ENCODE assay signal across 9 cellular contexts in the genomic region with DNA sequence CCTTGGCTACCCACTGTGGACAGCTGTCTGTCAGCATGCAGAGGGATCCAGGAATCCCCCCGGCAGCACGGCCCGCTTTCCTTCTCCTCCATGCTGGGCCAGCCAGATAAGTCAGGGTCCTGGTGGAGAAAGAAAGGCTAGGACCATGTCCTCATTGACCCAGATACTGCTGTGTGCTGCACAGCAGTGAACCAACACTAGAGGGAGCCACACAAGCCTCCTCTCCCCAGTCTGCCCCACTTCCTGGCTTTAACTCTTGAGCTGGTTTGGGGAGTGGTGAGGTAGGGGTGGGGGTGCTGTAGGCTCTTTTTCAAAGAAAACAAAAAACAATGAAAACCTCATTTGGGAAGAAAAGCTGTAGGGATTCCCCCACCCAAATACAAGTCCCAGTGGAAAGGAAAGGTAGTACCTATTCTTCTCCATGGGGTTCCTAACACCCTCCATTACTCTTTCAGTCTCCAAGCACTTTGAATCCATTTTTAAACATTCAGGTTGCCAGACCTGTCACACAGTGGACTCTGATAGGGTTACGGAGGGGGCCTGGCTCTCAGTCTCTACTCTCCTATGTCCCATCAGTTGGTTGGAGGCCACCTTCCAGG.
A peak's percentile ranks its signal among the peaks of the same experiment; 100 is the strongest.
DNase-seq lines count a peak whose midpoint lies in the region; ATAC-seq and TF ChIP-seq lines count a peak whose summit lies in the region.
"Had no signal": no experiment of that assay in that cellular context is flagged by ENCODE, and none has a peak within 500 bp of the region (broad histone marks: within the 10 kb centered on the region; RNA-seq: fewer than 3 reads in every experiment).

No MANE protein-coding gene starts in this region.

- peak overlapping the region in 1 of 10 donors; percentile 10 for H3K27ac ChIP-seq in heart right ventricle

- TF ChIP-seq CTCF in activated B cell treated with CpG ODN at 0.5 μM for 24 hours (IDR thresholded peaks at IDR 0.05) (no peak), heart right ventricle (IDR thresholded peaks at IDR 0.05) (peak; percentile 40 to 77 (median 64))

- no peaks in the 10 kb centered on the region for H3K9me3 Mint-ChIP-seq in activated B cell treated with CpG ODN at 0.5 μM for 24 hours
- H3K9me3 Mint-ChIP-seq: CD4-positive, CD25-positive, alpha-beta regulatory T cell had no signal

- H3K36me3 ChIP-seq in heart right ventricle = peaks cover 0 to 48% (median 11%) of the 10 kb centered on the region in 9 donors

- peak; percentile 6 for DNase-seq in NK-92 treated with Interleukin-12 subunit alpha and Interleukin-12 subunit beta, amount 100 ng/mL, for 24 hours (lab: John Stamatoyannopoulos, UW)
- DNase-seq in NK-92 (lab: John Stamatoyannopoulos, UW; ENCODE audit: unreplicated experiment) = no peak
- DNase-seq in HK-2 (ENCODE audit: unreplicated experiment) = peak; percentile 48
- no peak for DNase-seq in activated B cell treated with CpG ODN at 0.5 μM for 24 hours
- no peak for DNase-seq in heart right ventricle
- peak; percentile 43 for DNase-seq in stimulated activated CD8-positive, alpha-beta memory T cell treated with anti-CD3 and anti-CD28 coated beads, Interleukin-4, amount 100 ng/mL, for 48 hours
- no peak for DNase-seq in activated effector memory CD4-positive, alpha-beta T cell treated with anti-CD3 and anti-CD28 coated beads, Interleukin-2, amount 50 U/mL, for 16 hours

- intact Hi-C loops in activated B cell treated with CpG ODN at 0.5 μM for 24 hours (cut with micrococcal nuclease) (loop anchor here (1.0 to 2.0 kb wide), 2 partner anchors 19 to 25 kb away; no protein-coding TSS in a partner anchor), heart right ventricle (cut with DNase I) (loop anchor here in 2 of 10 donors (2.0 to 10.0 kb wide), 2 partner anchors 29 to 111 kb away; no protein-coding TSS in a partner anchor)

- ATAC-seq in activated B cell treated with CpG ODN at 0.5 μM for 24 hours (ENCODE audit: low read depth) (peak; percentile 79), heart right ventricle (peak in 6 of 8 donors; percentile 43 to 62 (median 54)), HG03097 (IDR thresholded peaks at IDR 0.05; ENCODE audit: low FRiP score, unreplicated experiment) (no peak)

- peaks cover 15% of the 10 kb centered on the region for H3K27me3 Mint-ChIP-seq in activated B cell treated with CpG ODN at 0.5 μM for 24 hours
- H3K27me3 Mint-ChIP-seq: CD4-positive, CD25-positive, alpha-beta regulatory T cell had no signal

- no peaks in the 10 kb centered on the region for H3K9me3 ChIP-seq in heart right ventricle

- peaks cover 0 to 16% (median 2%) of the 10 kb centered on the region in 9 donors for H3K4me1 ChIP-seq in heart right ventricle

- H3K27ac Mint-ChIP-seq in activated B cell treated with CpG ODN at 0.5 μM for 24 hours = no peak overlapping the region

- no peaks in the 10 kb centered on the region for H3K36me3 Mint-ChIP-seq in activated B cell treated with CpG ODN at 0.5 μM for 24 hours (ENCODE audit: low read depth)
- H3K36me3 Mint-ChIP-seq: CD4-positive, CD25-positive, alpha-beta regulatory T cell had no signal

- H3K4me1 Mint-ChIP-seq in activated B cell treated with CpG ODN at 0.5 μM for 24 hours = no peaks in the 10 kb centered on the region
- H3K4me1 Mint-ChIP-seq: CD4-positive, CD25-positive, alpha-beta regulatory T cell had no signal

- POLR2A ChIA-PET in activated B cell treated with CpG ODN at 0.5 μM for 24 hours (lab: Charles Lee) = no interaction called here

- CTCF ChIA-PET in activated B cell treated with CpG ODN at 0.5 μM for 24 hours (lab: Charles Lee) = interaction anchor here (0.6 to 8.0 kb wide), 7 partner anchors 9 to 822 kb away, joined by 3 to 184 read pairs (median 4); no protein-coding TSS in a partner anchor

- H3K4me3 ChIP-seq in heart right ventricle = no peak overlapping the region

- 79 to 83% methylated on average over 4 of the region's 4 CpGs for WGBS in heart right ventricle, 2 donors

- H3K4me3 Mint-ChIP-seq in activated B cell treated with CpG ODN at 0.5 μM for 24 hours = no peak overlapping the region
- H3K4me3 Mint-ChIP-seq: CD4-positive, CD25-positive, alpha-beta regulatory T cell had no signal

- no peaks in the 10 kb centered on the region for H3K27me3 ChIP-seq in heart right ventricle

Comparison
In these comparisons a context has a peak if more than half of its experiments do, and no peak if none do; other contexts are left out.
1. DNase-seq: peak in NK-92 treated with Interleukin-12 subunit alpha and Interleukin-12 subunit beta, amount 100 ng/mL, for 24 hours (single experiment), HK-2 (single experiment) and stimulated activated CD8-positive, alpha-beta memory T cell treated with anti-CD3 and anti-CD28 coated beads, Interleukin-4, amount 100 ng/mL, for 48 hours (single experiment); none in NK-92 (single experiment), activated B cell treated with CpG ODN at 0.5 μM for 24 hours (single experiment), heart right ventricle (0 of 2) and activated effector memory CD4-positive, alpha-beta T cell treated with anti-CD3 and anti-CD28 coated beads, Interleukin-2, amount 50 U/mL, for 16 hours (single experiment).